In genomic region chr11:2343502-2343901, GRCh38 we compare ENCODE assay signal across 34 cellular contexts. TPM values are rescaled to one million over a fixed set of nuclear protein-coding genes. Genes with fewer than 3 reads are reported as not detected.
"Had no signal": no experiment of that assay in that cellular context is flagged by ENCODE, and none has a peak within 500 bp of the region (broad histone marks: within the 10 kb centered on the region; RNA-seq: fewer than 3 reads in every experiment).

No MANE protein-coding gene starts in this region.

- H3K4me3 ChIP-seq: adrenal gland, body of pancreas, breast epithelium had no signal

- H3K9me3 ChIP-seq: adrenal gland, body of pancreas had no signal

- H3K36me3 ChIP-seq: adrenal gland, brain microvascular endothelial cell, breast epithelium had no signal

- DNase-seq: activated B cell treated with CpG ODN at 0.5 μM for 24 hours; activated CD4-positive, alpha-beta memory T cell treated with anti-CD3 and anti-CD28 coated beads for 36 hours; activated CD4-positive, alpha-beta T cell treated with anti-CD3 and anti-CD28 coated beads for 4 hours; activated CD4-positive, alpha-beta T cell treated with anti-CD3 and anti-CD28 coated beads, Interleukin-2, amount 10 ng/mL, durations not matched to agents 24 days and 14 days; activated CD4-positive, alpha-beta T cell treated with anti-CD3 and anti-CD28 coated beads, Interleukin-2, amount 50 U/mL, for 1 hour; activated CD4-positive, alpha-beta T cell treated with anti-CD3 and anti-CD28 coated beads, Interleukin-2, amount 50 U/mL, for 4 hours; activated CD4-positive, CD25-positive, alpha-beta regulatory T cell treated with anti-CD3 and anti-CD28 coated beads, Interleukin-2, amount 50 U/mL, for 72 hours; activated CD8-positive, alpha-beta memory T cell treated with anti-CD3 and anti-CD28 coated beads, Interleukin-2, amount 50 U/mL, for 4 hours; activated CD8-positive, alpha-beta T cell treated with anti-CD3 and anti-CD28 coated beads for 36 hours; activated gamma-delta T cell treated with Interleukin-2 at 50 U/mL for 16 hours; activated naive CD4-positive, alpha-beta T cell; activated naive CD4-positive, alpha-beta T cell treated with anti-CD3 and anti-CD28 coated beads for 36 hours; activated naive CD4-positive, alpha-beta T cell treated with anti-CD3 and anti-CD28 coated beads, Interleukin-2, amount 50 U/mL, for 16 hours; activated naive CD8-positive, alpha-beta T cell treated with anti-CD3 and anti-CD28 coated beads for 36 hours; activated T-cell treated with anti-CD3 and anti-CD28 coated beads for 4 hours; activated T-cell treated with anti-CD3 and anti-CD28 coated beads, Interleukin-2, amount 50 U/mL, for 1 hour; activated T-cell treated with anti-CD3 and anti-CD28 coated beads, Interleukin-2, amount 50 U/mL, for 4 hours; activated T-cell treated with anti-CD3 and anti-CD28 coated beads, Interleukin-2, amount 50 U/mL, for 72 hours; amniotic stem cell; aorta; brain microvascular endothelial cell; caudate nucleus; cerebellar nuclear complex; T-helper 1 cell; T-helper 2 cell; T-helper 9 cell had no signal

- H3K27ac ChIP-seq: adrenal gland, body of pancreas, brain microvascular endothelial cell, breast epithelium, VCaP had no signal

- H3K27me3 ChIP-seq: adrenal gland, body of pancreas, brain microvascular endothelial cell, breast epithelium had no signal

- H3K4me1 ChIP-seq: adrenal gland, body of pancreas, breast epithelium had no signal

- ATAC-seq: activated CD8-positive, alpha-beta T cell treated with anti-CD3 and anti-CD28 coated beads for 36 hours; activated naive CD4-positive, alpha-beta T cell treated with anti-CD3 and anti-CD28 coated beads, Interleukin-2, amount 50 U/mL, for 72 hours; activated T-cell treated with anti-CD3 and anti-CD28 coated beads, Interleukin-2, amount 50 U/mL, for 4 hours; activated T-cell treated with anti-CD3 and anti-CD28 coated beads, Interleukin-2, amount 50 U/mL, for 72 hours; activated T-helper 17 cell treated with anti-CD3 and anti-CD28 coated beads, Interleukin-2, amount 50 U/mL, for 72 hours had no signal

RNA-seq across cellular contexts. Expression of gene TSPAN32, which starts 41.7 kb away (rescaled TPM):
- total RNA-seq: astrocyte, chondrocyte had no signal

RNA-seq across cellular contexts. Expression of gene C11orf21, which starts 41.8 kb away (rescaled TPM):
- total RNA-seq: astrocyte, chondrocyte had no signal
